1 cellular context compared by ENCODE assay signal in the genomic region with DNA sequence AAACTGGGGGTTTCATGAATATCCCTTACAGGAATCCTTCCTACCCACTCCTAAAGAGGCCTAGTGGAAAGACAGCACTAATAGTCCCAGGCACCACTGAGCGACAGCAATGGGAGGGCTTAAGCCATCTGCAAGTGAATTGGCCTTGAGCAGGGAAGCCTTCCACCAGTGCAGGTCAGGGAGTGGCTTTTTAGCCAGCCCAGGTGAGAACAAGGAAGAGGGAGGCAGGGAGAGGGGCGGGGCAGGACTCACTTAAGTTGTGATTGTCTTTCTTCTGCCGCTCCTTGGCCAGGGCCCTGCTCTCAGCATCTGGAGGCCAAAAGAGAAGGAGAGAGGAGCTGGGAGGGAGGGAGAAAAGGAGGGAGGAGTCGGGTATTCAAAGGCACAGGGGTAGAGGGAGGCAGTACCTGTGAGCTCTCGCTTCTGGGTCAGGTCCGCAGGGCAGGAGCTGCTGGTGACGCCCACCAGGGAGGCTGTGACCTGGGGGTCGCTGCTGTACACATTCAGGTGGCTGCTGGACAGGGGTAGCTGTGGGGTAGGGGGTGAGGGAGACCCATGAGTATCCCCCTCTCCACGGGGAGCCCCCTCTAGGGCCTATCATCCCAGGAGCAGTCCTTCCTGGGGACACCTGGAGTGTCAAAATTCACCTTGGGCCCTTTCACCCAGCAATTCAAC.
TF ChIP-seq lines count a peak whose summit lies in the region.

No MANE protein-coding gene starts in this region.

TF ChIP-seq in GM23338, 12 proteins besides CTCF, POLR2A, EP300 and RAD21:
- TF ChIP-seq, protein P1, sequence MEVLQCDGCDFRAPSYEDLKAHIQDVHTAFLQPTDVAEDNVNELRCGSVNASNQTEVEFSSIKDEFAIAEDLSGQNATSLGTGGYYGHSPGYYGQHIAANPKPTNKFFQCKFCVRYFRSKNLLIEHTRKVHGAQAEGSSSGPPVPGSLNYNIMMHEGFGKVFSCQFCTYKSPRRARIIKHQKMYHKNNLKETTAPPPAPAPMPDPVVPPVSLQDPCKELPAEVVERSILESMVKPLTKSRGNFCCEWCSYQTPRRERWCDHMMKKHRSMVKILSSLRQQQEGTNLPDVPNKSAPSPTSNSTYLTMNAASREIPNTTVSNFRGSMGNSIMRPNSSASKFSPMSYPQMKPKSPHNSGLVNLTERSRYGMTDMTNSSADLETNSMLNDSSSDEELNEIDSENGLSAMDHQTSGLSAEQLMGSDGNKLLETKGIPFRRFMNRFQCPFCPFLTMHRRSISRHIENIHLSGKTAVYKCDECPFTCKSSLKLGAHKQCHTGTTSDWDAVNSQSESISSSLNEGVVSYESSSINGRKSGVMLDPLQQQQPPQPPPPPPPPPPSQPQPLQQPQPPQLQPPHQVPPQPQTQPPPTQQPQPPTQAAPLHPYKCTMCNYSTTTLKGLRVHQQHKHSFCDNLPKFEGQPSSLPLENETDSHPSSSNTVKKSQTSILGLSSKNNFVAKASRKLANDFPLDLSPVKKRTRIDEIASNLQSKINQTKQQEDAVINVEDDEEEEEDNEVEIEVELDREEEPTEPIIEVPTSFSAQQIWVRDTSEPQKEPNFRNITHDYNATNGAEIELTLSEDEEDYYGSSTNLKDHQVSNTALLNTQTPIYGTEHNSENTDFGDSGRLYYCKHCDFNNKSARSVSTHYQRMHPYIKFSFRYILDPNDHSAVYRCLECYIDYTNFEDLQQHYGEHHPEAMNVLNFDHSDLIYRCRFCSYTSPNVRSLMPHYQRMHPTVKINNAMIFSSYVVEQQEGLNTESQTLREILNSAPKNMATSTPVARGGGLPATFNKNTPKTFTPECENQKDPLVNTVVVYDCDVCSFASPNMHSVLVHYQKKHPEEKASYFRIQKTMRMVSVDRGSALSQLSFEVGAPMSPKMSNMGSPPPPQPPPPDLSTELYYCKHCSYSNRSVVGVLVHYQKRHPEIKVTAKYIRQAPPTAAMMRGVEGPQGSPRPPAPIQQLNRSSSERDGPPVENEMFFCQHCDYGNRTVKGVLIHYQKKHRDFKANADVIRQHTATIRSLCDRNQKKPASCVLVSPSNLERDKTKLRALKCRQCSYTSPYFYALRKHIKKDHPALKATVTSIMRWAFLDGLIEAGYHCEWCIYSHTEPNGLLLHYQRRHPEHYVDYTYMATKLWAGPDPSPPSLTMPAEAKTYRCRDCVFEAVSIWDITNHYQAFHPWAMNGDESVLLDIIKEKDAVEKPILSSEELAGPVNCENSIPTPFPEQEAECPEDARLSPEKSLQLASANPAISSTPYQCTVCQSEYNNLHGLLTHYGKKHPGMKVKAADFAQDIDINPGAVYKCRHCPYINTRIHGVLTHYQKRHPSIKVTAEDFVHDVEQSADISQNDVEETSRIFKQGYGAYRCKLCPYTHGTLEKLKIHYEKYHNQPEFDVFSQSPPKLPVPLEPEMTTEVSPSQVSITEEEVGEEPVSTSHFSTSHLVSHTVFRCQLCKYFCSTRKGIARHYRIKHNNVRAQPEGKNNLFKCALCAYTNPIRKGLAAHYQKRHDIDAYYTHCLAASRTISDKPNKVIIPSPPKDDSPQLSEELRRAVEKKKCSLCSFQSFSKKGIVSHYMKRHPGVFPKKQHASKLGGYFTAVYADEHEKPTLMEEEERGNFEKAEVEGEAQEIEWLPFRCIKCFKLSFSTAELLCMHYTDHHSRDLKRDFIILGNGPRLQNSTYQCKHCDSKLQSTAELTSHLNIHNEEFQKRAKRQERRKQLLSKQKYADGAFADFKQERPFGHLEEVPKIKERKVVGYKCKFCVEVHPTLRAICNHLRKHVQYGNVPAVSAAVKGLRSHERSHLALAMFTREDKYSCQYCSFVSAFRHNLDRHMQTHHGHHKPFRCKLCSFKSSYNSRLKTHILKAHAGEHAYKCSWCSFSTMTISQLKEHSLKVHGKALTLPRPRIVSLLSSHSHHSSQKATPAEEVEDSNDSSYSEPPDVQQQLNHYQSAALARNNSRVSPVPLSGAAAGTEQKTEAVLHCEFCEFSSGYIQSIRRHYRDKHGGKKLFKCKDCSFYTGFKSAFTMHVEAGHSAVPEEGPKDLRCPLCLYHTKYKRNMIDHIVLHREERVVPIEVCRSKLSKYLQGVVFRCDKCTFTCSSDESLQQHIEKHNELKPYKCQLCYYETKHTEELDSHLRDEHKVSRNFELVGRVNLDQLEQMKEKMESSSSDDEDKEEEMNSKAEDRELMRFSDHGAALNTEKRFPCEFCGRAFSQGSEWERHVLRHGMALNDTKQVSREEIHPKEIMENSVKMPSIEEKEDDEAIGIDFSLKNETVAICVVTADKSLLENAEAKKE (CRISPR knock-in tag; IDR thresholded peaks at IDR 0.05): peak; percentile 71
- TF ChIP-seq ZNF331 (CRISPR knock-in tag; IDR thresholded peaks at IDR 0.05; ENCODE audit: low read depth): no peak
